11 cellular contexts compared by ENCODE assay signal in the genomic region with DNA sequence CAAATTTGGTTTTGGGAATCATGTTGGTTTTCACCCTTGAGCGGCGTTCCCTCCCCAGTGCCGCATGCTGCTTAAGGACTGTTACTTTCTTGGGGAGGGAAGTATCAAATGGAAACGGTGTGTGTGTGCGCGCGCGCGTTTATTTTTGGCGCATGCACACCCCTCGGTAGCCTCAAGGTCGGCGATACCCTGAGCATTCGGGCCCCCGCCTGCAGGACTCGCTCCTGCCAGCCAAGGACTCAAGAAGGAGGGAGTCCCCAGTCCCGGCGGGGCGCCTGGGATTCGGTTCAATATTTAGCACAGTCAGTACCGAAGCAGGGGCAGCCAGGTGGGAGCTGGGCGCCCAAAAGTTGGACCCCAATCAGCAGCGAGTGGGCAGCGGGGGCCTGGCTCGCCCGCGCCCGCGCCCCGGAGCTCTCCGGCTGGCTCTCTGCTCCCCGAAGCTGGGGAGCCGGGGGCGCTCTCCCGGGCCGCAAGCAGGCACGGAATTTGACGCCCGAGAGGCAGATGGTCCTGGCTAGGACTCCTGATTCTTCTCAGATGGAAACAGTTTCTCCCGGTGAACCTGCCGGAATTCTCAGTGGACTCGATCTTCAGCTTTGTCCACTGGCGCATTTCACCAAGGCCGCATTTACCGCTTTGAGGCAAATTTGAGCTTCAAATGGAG.
DNase-seq lines count a peak whose midpoint lies in the region; ATAC-seq and TF ChIP-seq lines count a peak whose summit lies in the region.
"Had no signal": no experiment of that assay in that cellular context is flagged by ENCODE, and none has a peak within 500 bp of the region (broad histone marks: within the 10 kb centered on the region; RNA-seq: fewer than 3 reads in every experiment).

No MANE protein-coding gene starts in this region.

- H3K36me3 Mint-ChIP-seq in endothelial cell (ENCODE audit: low read depth, unreplicated experiment): no peaks in the 10 kb centered on the region

- H3K36me3 ChIP-seq in mesenchymal stem cell (ENCODE audit: control insufficient read depth in 1 of 2, insufficient read depth in 2 of 2, low read depth in 1 of 2, low read length in 2 of 2): no peaks in the 10 kb centered on the region
- no peaks in the 10 kb centered on the region for H3K36me3 ChIP-seq in tibial artery

- H3K9ac ChIP-seq in mesenchymal stem cell (ENCODE audit: low read length): no peak overlapping the region

- H4K8ac ChIP-seq in mesenchymal stem cell (ENCODE audit: low read length): no peak overlapping the region

- H3K79me1 ChIP-seq in mesenchymal stem cell (replicated peaks; ENCODE audit: low read length, poor library complexity, severe bottlenecking): no peaks in the 10 kb centered on the region

- H3K4me2 ChIP-seq in mesenchymal stem cell (ENCODE audit: low read length, poor library complexity, severe bottlenecking): peak overlapping the region; percentile 96

- H3K23ac ChIP-seq in mesenchymal stem cell (ENCODE audit: low read length in 2 of 2): peak overlapping the region in 1 of 2 experiments; percentile 70

- H2AK5ac ChIP-seq in mesenchymal stem cell (ENCODE audit: low read length, severe bottlenecking): no peak overlapping the region

- H2BK120ac ChIP-seq in mesenchymal stem cell (ENCODE audit: low read depth, low read length): no peak overlapping the region

- H2BK5ac ChIP-seq in mesenchymal stem cell (ENCODE audit: low read depth, low read length, poor library complexity, severe bottlenecking): no peak overlapping the region

- H3K18ac ChIP-seq in mesenchymal stem cell (ENCODE audit: low read depth in 1 of 2, low read length in 2 of 2): peak overlapping the region in 1 of 2 experiments; percentile 34

- H2BK12ac ChIP-seq in mesenchymal stem cell (ENCODE audit: low read length in 2 of 2): peak overlapping the region; percentile 19 to 24

- DNase-seq in NCI-H146 treated with DMSO at 0.1 percent for 48 hours (lab: John Stamatoyannopoulos, UW; ENCODE audit: unreplicated experiment) (peak; percentile 47), endothelial cell (ENCODE audit: low spot score) (peak; percentile 26), mesenchymal stem cell (peak; percentile 22), tibial artery (no peak), T-helper 9 cell (no peak)
- DNase-seq: activated B cell treated with CpG ODN at 0.5 μM for 24 hours, NCI-H2029 had no signal

- H3K14ac ChIP-seq in mesenchymal stem cell (ENCODE audit: low read length in 2 of 2): no peak overlapping the region

- H3K27me3 Mint-ChIP-seq in endothelial cell (ENCODE audit: unreplicated experiment): peaks cover 16% of the 10 kb centered on the region

- H3K4me3 Mint-ChIP-seq in endothelial cell (ENCODE audit: unreplicated experiment): peak overlapping the region; percentile 83
- H3K4me3 Mint-ChIP-seq: activated B cell treated with CpG ODN at 0.5 μM for 24 hours had no signal

- TF ChIP-seq CTCF in endothelial cell (IDR thresholded peaks at IDR 0.05; ENCODE audit: unreplicated experiment): no peak
- no peak for TF ChIP-seq CTCF in tibial artery (IDR thresholded peaks at IDR 0.05)

- no peak overlapping the region for H3K4ac ChIP-seq in mesenchymal stem cell (ENCODE audit: low read depth in 1 of 2, low read length in 2 of 2)

- H3K27ac Mint-ChIP-seq in endothelial cell (ENCODE audit: unreplicated experiment): no peak overlapping the region
- H3K27ac Mint-ChIP-seq: activated B cell treated with CpG ODN at 0.5 μM for 24 hours had no signal

- peaks cover 5% of the 10 kb centered on the region for H3K4me1 Mint-ChIP-seq in endothelial cell (ENCODE audit: unreplicated experiment)
- H3K4me1 Mint-ChIP-seq: activated B cell treated with CpG ODN at 0.5 μM for 24 hours had no signal

- no peak overlapping the region for H2AFZ ChIP-seq in mesenchymal stem cell (ENCODE audit: low read depth, low read length)

- H3K27ac ChIP-seq in mesenchymal stem cell (ENCODE audit: low read length, poor library complexity, severe bottlenecking): no peak overlapping the region
- H3K27ac ChIP-seq in tibial artery: no peak overlapping the region

- WGBS in mesenchymal stem cell: 5% methylated on average over 45 of the region's 45 CpGs

- intact Hi-C loops in tibial artery (cut with DNase I; ENCODE audit: low total_unique reads): no loop called here

- peak overlapping the region; percentile 39 to 61 for H3K4me3 ChIP-seq in mesenchymal stem cell (ENCODE audit: insufficient read depth in 1 of 2, low read depth in 1 of 2, low read length in 2 of 2)
- H3K4me3 ChIP-seq in tibial artery: peak overlapping the region; percentile 35 to 53
- H3K4me3 ChIP-seq: GM12878 had no signal

- no peak overlapping the region for H4K91ac ChIP-seq in mesenchymal stem cell (ENCODE audit: low read length)

- H3K9me3 Mint-ChIP-seq in endothelial cell (ENCODE audit: unreplicated experiment): no peaks in the 10 kb centered on the region
- H3K9me3 Mint-ChIP-seq: activated B cell treated with CpG ODN at 0.5 μM for 24 hours had no signal

- ATAC-seq in HG02840 (IDR thresholded peaks at IDR 0.05; ENCODE audit: low FRiP score, unreplicated experiment) (no peak), HG02763 (IDR thresholded peaks at IDR 0.05; ENCODE audit: unreplicated experiment) (no peak), GM21825 (IDR thresholded peaks at IDR 0.05; ENCODE audit: unreplicated experiment) (no peak)
- ATAC-seq: GM12878 had no signal

- peak overlapping the region; percentile 79 for H2BK15ac ChIP-seq in mesenchymal stem cell (ENCODE audit: low read depth, poor library complexity, severe bottlenecking)

- H3K4me1 ChIP-seq in mesenchymal stem cell (ENCODE audit: control insufficient read depth, insufficient read depth, low read depth, low read length): peaks cover 8% of the 10 kb centered on the region
- H3K4me1 ChIP-seq in tibial artery: peaks cover 0 to 24% (median 22%) of the 10 kb centered on the region in 4 donors

- H3K27me3 ChIP-seq in mesenchymal stem cell (ENCODE audit: control insufficient read depth in 1 of 2, insufficient read depth in 1 of 2, low read length in 2 of 2) (peaks cover 52 to 55% of the 10 kb centered on the region in 2 experiments), tibial artery (peaks cover 0 to 9% of the 10 kb centered on the region in 2 donors)

- H3K9me3 ChIP-seq in mesenchymal stem cell (ENCODE audit: control insufficient read depth, low read length): no peaks in the 10 kb centered on the region
- H3K9me3 ChIP-seq in tibial artery: no peaks in the 10 kb centered on the region

Comparison
In these comparisons a context has a peak if more than half of its experiments do, and no peak if none do; other contexts are left out.
1. DNase-seq: peak in NCI-H146 treated with DMSO at 0.1 percent for 48 hours (single experiment), endothelial cell (single experiment) and mesenchymal stem cell (single experiment); none in tibial artery (0 of 2) and T-helper 9 cell (single experiment).